Comparison of ENCODE assay signal across 38 cellular contexts in the genomic region with DNA sequence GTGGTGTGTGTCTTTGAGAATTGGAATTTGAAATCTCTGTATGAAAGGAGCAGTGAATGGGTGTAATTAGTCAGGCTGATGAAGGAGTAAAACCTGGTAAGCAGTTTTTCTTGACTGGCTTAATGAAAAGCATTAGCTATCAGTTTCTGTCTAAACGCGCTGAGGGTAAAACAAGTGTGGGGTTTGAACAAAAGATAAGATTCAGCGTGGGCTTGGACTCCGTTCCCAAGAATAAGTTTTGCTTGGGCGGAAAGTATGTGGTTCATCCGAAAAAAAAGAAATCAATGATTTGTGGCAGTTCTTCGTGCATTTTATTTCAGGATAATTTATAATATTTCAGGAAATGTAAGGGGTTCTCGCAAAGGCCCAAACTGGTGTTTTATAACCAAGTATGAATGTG.
"Had no signal": no experiment of that assay in that cellular context is flagged by ENCODE, and none has a peak within 500 bp of the region (broad histone marks: within the 10 kb centered on the region; RNA-seq: fewer than 3 reads in every experiment).

No MANE protein-coding gene starts in this region.

- H3K27ac Mint-ChIP-seq: activated CD4-positive, alpha-beta memory T cell treated with anti-CD3 and anti-CD28 coated beads for 36 hours; activated CD4-positive, alpha-beta T cell treated with anti-CD3 and anti-CD28 coated beads for 36 hours; activated CD4-positive, alpha-beta T cell treated with anti-CD3 and anti-CD28 coated beads, Interleukin-2, amount 10 ng/mL, durations not matched to agents 24 days and 14 days; activated CD8-positive, alpha-beta T cell treated with anti-CD3 and anti-CD28 coated beads for 36 hours; activated naive CD4-positive, alpha-beta T cell treated with anti-CD3 and anti-CD28 coated beads for 36 hours; activated naive CD4-positive, alpha-beta T cell treated with anti-CD3 and anti-CD28 coated beads, Interleukin-2, amount 50 U/mL, for 72 hours; activated naive CD8-positive, alpha-beta T cell treated with anti-CD3 and anti-CD28 coated beads for 36 hours; activated T-cell treated with anti-CD3 and anti-CD28 coated beads, Interleukin-2, amount 50 U/mL, for 72 hours; activated T-helper 1 cell treated with anti-CD3 and anti-CD28 coated beads, Interleukin-12 subunit alpha, Interleukin-12 subunit beta, Interleukin-2, Interleukin-4 antibody, amounts not matched to agents 30 ng/mL and 10 ng/mL and 1 ng/mL, durations not matched to agents 14 hours and 24 hours and 36 hours; activated T-helper 17 cell treated with anti-CD3 and anti-CD28 coated beads, Interleukin-2, amount 50 U/mL, for 72 hours; T-helper 1 cell treated with Interleukin-12 subunit alpha and Interleukin-12 subunit beta and Interleukin-4 antibody, amounts not matched to agents 30 μg/mL and 1 μg/mL, for 36 hours; T-helper 2 cell treated with Interferon-gamma antibody and Interleukin-4, amounts not matched to agents 5 μg/mL and 100 μg/mL, for 36 hours had no signal

- H3K36me3 Mint-ChIP-seq: activated CD4-positive, alpha-beta memory T cell treated with anti-CD3 and anti-CD28 coated beads for 36 hours; activated naive CD4-positive, alpha-beta T cell treated with anti-CD3 and anti-CD28 coated beads, Interleukin-2, amount 50 U/mL, for 72 hours; activated naive CD8-positive, alpha-beta T cell treated with anti-CD3 and anti-CD28 coated beads for 36 hours had no signal

- H3K27ac ChIP-seq: adrenal gland, body of pancreas, brain microvascular endothelial cell, breast epithelium, VCaP had no signal

- H3K9me3 Mint-ChIP-seq: activated CD4-positive, alpha-beta memory T cell treated with anti-CD3 and anti-CD28 coated beads for 36 hours; activated CD4-positive, alpha-beta T cell treated with anti-CD3 and anti-CD28 coated beads, Interleukin-2, amount 10 ng/mL, durations not matched to agents 24 days and 14 days; activated CD8-positive, alpha-beta T cell treated with anti-CD3 and anti-CD28 coated beads for 36 hours; activated naive CD4-positive, alpha-beta T cell treated with anti-CD3 and anti-CD28 coated beads for 36 hours; activated naive CD4-positive, alpha-beta T cell treated with anti-CD3 and anti-CD28 coated beads, Interleukin-2, amount 50 U/mL, for 72 hours; activated naive CD8-positive, alpha-beta T cell treated with anti-CD3 and anti-CD28 coated beads for 36 hours; activated T-cell treated with anti-CD3 and anti-CD28 coated beads, Interleukin-2, amount 50 U/mL, for 4 hours; activated T-cell treated with anti-CD3 and anti-CD28 coated beads, Interleukin-2, amount 50 U/mL, for 72 hours; activated T-helper 1 cell treated with anti-CD3 and anti-CD28 coated beads, Interleukin-12 subunit alpha, Interleukin-12 subunit beta, Interleukin-2, Interleukin-4 antibody, amounts not matched to agents 30 ng/mL and 10 ng/mL and 1 ng/mL, durations not matched to agents 14 hours and 24 hours and 36 hours; activated T-helper 17 cell treated with anti-CD3 and anti-CD28 coated beads, Interleukin-2, amount 50 U/mL, for 72 hours; T-helper 1 cell treated with Interleukin-12 subunit alpha and Interleukin-12 subunit beta and Interleukin-4 antibody, amounts not matched to agents 30 μg/mL and 1 μg/mL, for 36 hours; T-helper 2 cell treated with Interferon-gamma antibody and Interleukin-4, amounts not matched to agents 5 μg/mL and 100 μg/mL, for 36 hours had no signal

- H3K36me3 ChIP-seq: adrenal gland, brain microvascular endothelial cell, breast epithelium had no signal

- H3K27me3 Mint-ChIP-seq: activated CD4-positive, alpha-beta memory T cell treated with anti-CD3 and anti-CD28 coated beads for 36 hours; activated CD4-positive, alpha-beta T cell treated with anti-CD3 and anti-CD28 coated beads for 36 hours; activated CD4-positive, alpha-beta T cell treated with anti-CD3 and anti-CD28 coated beads, Interleukin-2, amount 10 ng/mL, durations not matched to agents 24 days and 14 days; activated CD8-positive, alpha-beta T cell treated with anti-CD3 and anti-CD28 coated beads for 36 hours; activated naive CD8-positive, alpha-beta T cell treated with anti-CD3 and anti-CD28 coated beads for 36 hours; activated T-helper 17 cell treated with anti-CD3 and anti-CD28 coated beads, Interleukin-2, amount 50 U/mL, for 72 hours had no signal

- FAIRE-seq: astrocyte, TTC549 had no signal

- H3K9me3 ChIP-seq: adrenal gland, body of pancreas, breast epithelium had no signal

- DNase-seq: activated CD4-positive, alpha-beta memory T cell treated with anti-CD3 and anti-CD28 coated beads for 36 hours; activated CD4-positive, alpha-beta T cell treated with anti-CD3 and anti-CD28 coated beads for 1 hour; activated CD4-positive, alpha-beta T cell treated with anti-CD3 and anti-CD28 coated beads for 36 hours; activated CD4-positive, alpha-beta T cell treated with anti-CD3 and anti-CD28 coated beads, Interleukin-2, amount 10 ng/mL, durations not matched to agents 24 days and 14 days; activated CD4-positive, alpha-beta T cell treated with anti-CD3 and anti-CD28 coated beads, Interleukin-2, amount 50 U/mL, for 1 hour; activated CD4-positive, alpha-beta T cell treated with anti-CD3 and anti-CD28 coated beads, Interleukin-2, amount 50 U/mL, for 4 hours; activated CD4-positive, CD25-positive, alpha-beta regulatory T cell; activated CD8-positive, alpha-beta memory T cell treated with anti-CD3 and anti-CD28 coated beads, Interleukin-2, amount 50 U/mL, for 4 hours; activated CD8-positive, alpha-beta T cell treated with anti-CD3 and anti-CD28 coated beads for 36 hours; activated effector memory CD4-positive, alpha-beta T cell treated with anti-CD3 and anti-CD28 coated beads, Interleukin-2, amount 50 U/mL, for 16 hours; activated gamma-delta T cell treated with Interleukin-2 at 50 U/mL for 16 hours; activated naive CD4-positive, alpha-beta T cell; activated naive CD4-positive, alpha-beta T cell treated with anti-CD3 and anti-CD28 coated beads for 36 hours; activated naive CD4-positive, alpha-beta T cell treated with anti-CD3 and anti-CD28 coated beads, Interleukin-2, amount 50 U/mL, for 16 hours; activated naive CD8-positive, alpha-beta T cell treated with anti-CD3 and anti-CD28 coated beads for 36 hours; activated T-cell treated with anti-CD3 and anti-CD28 coated beads for 4 hours; activated T-cell treated with anti-CD3 and anti-CD28 coated beads, Interleukin-2, amount 50 U/mL, for 1 hour; activated T-cell treated with anti-CD3 and anti-CD28 coated beads, Interleukin-2, amount 50 U/mL, for 4 hours; activated T-cell treated with anti-CD3 and anti-CD28 coated beads, Interleukin-2, amount 50 U/mL, for 72 hours; adrenal gland; amniotic stem cell; aorta; body of pancreas; brain microvascular endothelial cell; central memory CD4-positive, alpha-beta T cell; T-helper 1 cell; T-helper 2 cell; T-helper 9 cell had no signal

- H3K27me3 ChIP-seq: adrenal gland, body of pancreas, brain microvascular endothelial cell, breast epithelium had no signal

- H3K4me3 ChIP-seq: adrenal gland, body of pancreas, breast epithelium had no signal

- H3K4me1 Mint-ChIP-seq: activated CD4-positive, alpha-beta T cell treated with anti-CD3 and anti-CD28 coated beads for 36 hours; activated CD4-positive, alpha-beta T cell treated with anti-CD3 and anti-CD28 coated beads, Interleukin-2, amount 10 ng/mL, durations not matched to agents 24 days and 14 days; activated naive CD8-positive, alpha-beta T cell treated with anti-CD3 and anti-CD28 coated beads for 36 hours; activated T-helper 17 cell treated with anti-CD3 and anti-CD28 coated beads, Interleukin-2, amount 50 U/mL, for 72 hours had no signal

- ATAC-seq: activated CD4-positive, alpha-beta T cell treated with anti-CD3 and anti-CD28 coated beads for 36 hours; activated CD4-positive, CD25-positive, alpha-beta regulatory T cell treated with anti-CD3 and anti-CD28 coated beads, Interleukin-2, amount 50 U/mL, for 24 hours; activated CD8-positive, alpha-beta T cell treated with anti-CD3 and anti-CD28 coated beads for 36 hours; activated naive CD4-positive, alpha-beta T cell treated with anti-CD3 and anti-CD28 coated beads, Interleukin-2, amount 50 U/mL, for 72 hours; activated T-cell treated with anti-CD3 and anti-CD28 coated beads, Interleukin-2, amount 50 U/mL, for 4 hours; activated T-cell treated with anti-CD3 and anti-CD28 coated beads, Interleukin-2, amount 50 U/mL, for 72 hours; activated T-helper 17 cell treated with anti-CD3 and anti-CD28 coated beads, Interleukin-2, amount 50 U/mL, for 72 hours; body of pancreas had no signal

- H3K4me3 Mint-ChIP-seq: activated CD4-positive, alpha-beta memory T cell treated with anti-CD3 and anti-CD28 coated beads for 36 hours; activated CD4-positive, alpha-beta T cell treated with anti-CD3 and anti-CD28 coated beads for 36 hours; activated CD4-positive, alpha-beta T cell treated with anti-CD3 and anti-CD28 coated beads, Interleukin-2, amount 10 ng/mL, durations not matched to agents 24 days and 14 days; activated CD8-positive, alpha-beta T cell treated with anti-CD3 and anti-CD28 coated beads for 36 hours; activated naive CD4-positive, alpha-beta T cell treated with anti-CD3 and anti-CD28 coated beads for 36 hours; activated naive CD8-positive, alpha-beta T cell treated with anti-CD3 and anti-CD28 coated beads for 36 hours; activated T-cell treated with anti-CD3 and anti-CD28 coated beads, Interleukin-2, amount 50 U/mL, for 4 hours; activated T-cell treated with anti-CD3 and anti-CD28 coated beads, Interleukin-2, amount 50 U/mL, for 72 hours; activated T-helper 1 cell treated with anti-CD3 and anti-CD28 coated beads, Interleukin-12 subunit alpha, Interleukin-12 subunit beta, Interleukin-2, Interleukin-4 antibody, amounts not matched to agents 30 ng/mL and 10 ng/mL and 1 ng/mL, durations not matched to agents 14 hours and 24 hours and 36 hours; activated T-helper 17 cell treated with anti-CD3 and anti-CD28 coated beads, Interleukin-2, amount 50 U/mL, for 72 hours; T-helper 1 cell treated with Interleukin-12 subunit alpha and Interleukin-12 subunit beta and Interleukin-4 antibody, amounts not matched to agents 30 μg/mL and 1 μg/mL, for 36 hours; T-helper 2 cell treated with Interferon-gamma antibody and Interleukin-4, amounts not matched to agents 5 μg/mL and 100 μg/mL, for 36 hours had no signal

- H3K4me1 ChIP-seq: adrenal gland, body of pancreas, breast epithelium had no signal
